Comparison of ENCODE assay signal across 26 cellular contexts in the genomic region with DNA sequence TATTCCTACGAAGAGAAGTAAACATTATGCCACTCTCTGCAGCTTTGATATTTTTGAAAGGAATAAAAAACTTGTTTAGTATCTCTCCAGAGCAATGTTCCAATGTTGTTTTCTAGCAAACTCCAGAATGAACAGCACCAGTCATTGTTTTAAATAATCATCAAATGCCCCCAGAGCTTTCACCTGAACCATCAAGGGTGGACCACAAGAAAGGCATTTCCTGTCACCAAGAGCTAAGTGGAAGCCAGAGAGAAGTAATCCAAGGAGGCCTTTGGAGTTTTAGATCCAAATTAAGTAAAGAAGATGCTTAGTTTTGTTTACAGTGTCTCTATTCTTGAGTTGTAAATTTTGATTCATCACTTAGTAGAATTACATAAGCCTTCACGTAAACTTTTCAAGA.
"Had no signal": no experiment of that assay in that cellular context is flagged by ENCODE, and none has a peak within 500 bp of the region (broad histone marks: within the 10 kb centered on the region; RNA-seq: fewer than 3 reads in every experiment).

No MANE protein-coding gene starts in this region.

- H3K36me3 Mint-ChIP-seq: neural progenitor cell, type B pancreatic cell had no signal

- H3K27me3 Mint-ChIP-seq: naive thymus-derived CD8-positive, alpha-beta T cell; stimulated activated memory B cell treated with anti-CD40 and anti-IgM and Interleukin-4, amounts not matched to agents 10 μg/mL and 1 μg/mL and 100 μg/mL, for 72 hours; stimulated activated naive CD8-positive, alpha-beta T cell treated with anti-CD3 and anti-CD28 coated beads, Interleukin-15, amount 100 ng/mL, for 72 hours had no signal

- DNase-seq: immature natural killer cell; kidney; left colon; left lung; lower lobe of right lung; mammary epithelial cell; mesenchymal stem cell; nephron progenitor cell; ovary; right lobe of liver; stimulated activated CD4-positive, alpha-beta T cell treated with anti-CD3 and anti-CD28 coated beads, Interleukin-1b, Interleukin-23, amount 100 ng/mL, for 48 hours; stimulated activated CD4-positive, alpha-beta T cell treated with anti-CD3 and anti-CD28 coated beads, Interleukin-2, amount 100 ng/mL, for 48 hours; stimulated activated CD4-positive, alpha-beta T cell treated with anti-CD3 and anti-CD28 coated beads, Interleukin-4, amount 100 ng/mL, for 4 hours; stimulated activated CD8-positive, alpha-beta memory T cell treated with anti-CD3 and anti-CD28 coated beads, Interleukin-4, amount 100 ng/mL, for 48 hours; stimulated activated naive CD4-positive, alpha-beta T cell treated with Interleukin-2 at 50 U/mL for 16 hours; stimulated activated naive CD8-positive, alpha-beta T cell treated with anti-CD3 and anti-CD28 coated beads, Interleukin-15, amount 100 ng/mL, for 72 hours; substantia nigra; uterus had no signal

- ATAC-seq: left colon; left lung; lower lobe of right lung; right lobe of liver; stimulated activated memory B cell treated with anti-CD40 and anti-IgM and Interleukin-4, amounts not matched to agents 10 μg/mL and 1 μg/mL and 100 μg/mL, for 72 hours; stimulated activated naive CD8-positive, alpha-beta T cell treated with anti-CD3 and anti-CD28 coated beads, Interleukin-15, amount 100 ng/mL, for 72 hours had no signal

- H3K4me1 ChIP-seq: lower lobe of right lung, right atrium auricular region, right lobe of liver, uterus had no signal

- H3K36me3 ChIP-seq: left lung, lower lobe of right lung, neural progenitor cell, ovary, right atrium auricular region, right lobe of liver, tibial nerve, uterus had no signal

- H3K4me3 Mint-ChIP-seq: immature natural killer cell; naive thymus-derived CD8-positive, alpha-beta T cell; nephron progenitor cell; neural progenitor cell; stimulated activated memory B cell treated with anti-CD40 and anti-IgM and Interleukin-4, amounts not matched to agents 10 μg/mL and 1 μg/mL and 100 μg/mL, for 72 hours; stimulated activated naive CD8-positive, alpha-beta T cell treated with anti-CD3 and anti-CD28 coated beads, Interleukin-15, amount 100 ng/mL, for 72 hours; type B pancreatic cell had no signal

- H3K27ac ChIP-seq: left lung, lower lobe of right lung, neural progenitor cell, ovary, right atrium auricular region, right lobe of liver, uterus had no signal

- H3K4me2 ChIP-seq: neural progenitor cell, smooth muscle cell had no signal

- H3K27me3 ChIP-seq: left lung, neural progenitor cell, ovary, right atrium auricular region, right lobe of liver, tibial nerve, uterus had no signal

- H3K27ac Mint-ChIP-seq: nephron progenitor cell; neural progenitor cell; progenitor cell of endocrine pancreas; stimulated activated memory B cell treated with anti-CD40 and anti-IgM and Interleukin-4, amounts not matched to agents 10 μg/mL and 1 μg/mL and 100 μg/mL, for 72 hours; type B pancreatic cell had no signal

- H2AFZ ChIP-seq: neural progenitor cell had no signal

- H3K9ac ChIP-seq: neural progenitor cell had no signal

- H3K9me3 Mint-ChIP-seq: immature natural killer cell; naive thymus-derived CD8-positive, alpha-beta T cell; nephron progenitor cell; neural progenitor cell; stimulated activated memory B cell treated with anti-CD40 and anti-IgM and Interleukin-4, amounts not matched to agents 10 μg/mL and 1 μg/mL and 100 μg/mL, for 72 hours; type B pancreatic cell had no signal

- H3K4me3 ChIP-seq: left lung, lower lobe of right lung, neural progenitor cell, ovary, right atrium auricular region, right lobe of liver, smooth muscle cell, tibial nerve, uterus had no signal

- H3K9me3 ChIP-seq: left lung, lower lobe of right lung, ovary, right atrium auricular region, right lobe of liver, tibial nerve, uterus had no signal
